Comparison of ENCODE assay signal across 8 cellular contexts in genomic region chr1:155325596-155325893, GRCh38. TPM values are rescaled to one million over a fixed set of nuclear protein-coding genes. Genes with fewer than 3 reads are reported as not detected.
DNase-seq lines count a peak whose midpoint lies in the region; ATAC-seq and TF ChIP-seq lines count a peak whose summit lies in the region.

No MANE protein-coding gene starts in this region.

- peak overlapping the region; percentile 44 to 86 (median 72) for H3K4me3 Mint-ChIP-seq in naive thymus-derived CD8-positive, alpha-beta T cell

- H2AFZ ChIP-seq in IMR-90 (replicated peaks; ENCODE audit: low read length, poor library complexity): peak overlapping the region; percentile 98

- POLR2A ChIA-PET in AG04449 (lab: Yijun Ruan, JAX): no interaction called here
- POLR2A ChIA-PET in IMR-90 (lab: Charles Lee; ENCODE audit: unreplicated experiment): no interaction called here
- POLR2A ChIA-PET in naive thymus-derived CD8-positive, alpha-beta T cell (lab: Charles Lee): interaction anchor here (0.6 to 5.4 kb wide), 2 partner anchors 75 to 231 kb away, joined by 3 to 37 read pairs; no protein-coding TSS in a partner anchor

- peak overlapping the region; percentile 84; the same call in 1 of the 2 replicates for H3K23ac ChIP-seq in IMR-90 (ENCODE audit: low read depth, low read length)

- H3K18ac ChIP-seq in IMR-90 (ENCODE audit: low read depth, low read length): no peak overlapping the region

- WGBS in IMR-90 (ENCODE audit: extremely low coverage in 2 of 2, insufficient read length in 1 of 2), 2 experiments: 40% methylated on average over 3 of the region's 6 CpGs; no CpG with 5 or more reads in 1 of the 2 experiments

- peak overlapping the region; percentile 95 for H3K4me2 ChIP-seq in IMR-90 (ENCODE audit: low read depth, low read length)

- no peaks in the 10 kb centered on the region for H3K9me3 Mint-ChIP-seq in naive thymus-derived CD8-positive, alpha-beta T cell

- peaks cover 25% of the 10 kb centered on the region for H3K36me3 ChIP-seq in IMR-90 (ENCODE audit: control insufficient read depth, insufficient read depth, low read length)

- TF ChIP-seq CTCF in AG04449 (IDR thresholded peaks at IDR 0.05; ENCODE audit: insufficient read depth, low read length, missing control alignments): no peak
- no peak for TF ChIP-seq CTCF in IMR-90 (conservative IDR thresholded peaks at IDR 0.05; ENCODE audit: low read depth, low read length)
- no peak for TF ChIP-seq CTCF in choroid plexus epithelial cell (conservative IDR thresholded peaks at IDR 0.05; ENCODE audit: low read depth, low read length)

- ATAC-seq in IMR-90 (ENCODE audit: low read depth): no peak
- no peak for ATAC-seq in naive thymus-derived CD8-positive, alpha-beta T cell
- no peak for ATAC-seq in HG02678 (IDR thresholded peaks at IDR 0.05; ENCODE audit: unreplicated experiment)
- no peak for ATAC-seq in HG03457 (IDR thresholded peaks at IDR 0.05; ENCODE audit: unreplicated experiment)

- H2BK120ac ChIP-seq in IMR-90 (ENCODE audit: low read depth, low read length): no peak overlapping the region

- no peak for TF ChIP-seq POLR2A in IMR-90 (IDR thresholded peaks at IDR 0.05; ENCODE audit: low read depth, low read length)

- peak overlapping the region; percentile 86 for H2AK9ac ChIP-seq in IMR-90 (replicated peaks; ENCODE audit: low read depth, low read length, poor library complexity)

- H3K14ac ChIP-seq in IMR-90 (replicated peaks; ENCODE audit: low read depth, low read length): 0 out of 2 replicates have a peak overlapping the region, but pooled peaks have one; percentile 12

- no peak overlapping the region for H3K56ac ChIP-seq in IMR-90 (ENCODE audit: extremely low read depth, insufficient read depth, low read length)

- in situ Hi-C loops in IMR-90 (cut with MboI; ENCODE audit: low sequenced_read_pairs): no loop called here

- DNase-seq in AG04449 (ENCODE audit: low read depth, low spot score) (no peak), IMR-90 (no peak), choroid plexus epithelial cell (ENCODE audit: low read depth) (no peak), cerebellar nuclear complex (lab: John Stamatoyannopoulos, UW) (no peak)
- peak in 1 of 10 donors; percentile 9 for DNase-seq in naive thymus-derived CD8-positive, alpha-beta T cell
- DNase-seq in activated CD4-positive, CD25-positive, alpha-beta regulatory T cell treated with anti-CD3 and anti-CD28 coated beads, Interleukin-2, amount 50 U/mL, for 72 hours: no peak

- dilution Hi-C loops in IMR-90 (cut with HindIII; ENCODE audit: low sequenced_read_pairs, unreplicated experiment): no loop called here

- H4K8ac ChIP-seq in IMR-90 (ENCODE audit: low read depth in 2 of 2, low read length in 2 of 2): peak overlapping the region; percentile 48 to 49; a peak in 3 of 4 replicates

- H2BK20ac ChIP-seq in IMR-90 (ENCODE audit: low read depth, low read length): no peak overlapping the region

- H3K4me3 ChIP-seq in AG04449 (ENCODE audit: low read depth, low read length) (peak overlapping the region; percentile 84), IMR-90 (ENCODE audit: insufficient read depth, low read depth, low read length) (peak overlapping the region; percentile 58), choroid plexus epithelial cell (ENCODE audit: low read depth, low read length) (peak overlapping the region; percentile 72)

- H4K91ac ChIP-seq in IMR-90 (ENCODE audit: insufficient read depth, low read depth, low read length): no peak overlapping the region

- peak overlapping the region; percentile 78 for H3K27ac ChIP-seq in IMR-90 (ENCODE audit: insufficient read depth, low read length)

- H3K9ac ChIP-seq in IMR-90 (ENCODE audit: low read depth, low read length): peak overlapping the region; percentile 75

- intact Hi-C loops in IMR-90 (cut with micrococcal nuclease): loop anchor here (10.0 kb wide), 1 partner anchor 121 kb away; the partner anchor contains the start of genes MTX1 and THBS3

- peak overlapping the region; percentile 58 for H2AK5ac ChIP-seq in IMR-90 (ENCODE audit: low read depth, low read length)

- H3K27me3 Mint-ChIP-seq in naive thymus-derived CD8-positive, alpha-beta T cell: no peaks in the 10 kb centered on the region

- H2BK15ac ChIP-seq in IMR-90 (ENCODE audit: low read depth, low read length): no peak overlapping the region

- H4K20me1 ChIP-seq in IMR-90 (ENCODE audit: insufficient read depth, low read length): peaks cover 25% of the 10 kb centered on the region

- H3K9me1 ChIP-seq in IMR-90 (ENCODE audit: insufficient read depth, low read length): peaks cover 16% of the 10 kb centered on the region; the same call in 1 of the 2 replicates

- H3K27ac Mint-ChIP-seq in naive thymus-derived CD8-positive, alpha-beta T cell: peak overlapping the region in 9 of 10 donors; percentile 17 to 95 (median 74)

- CTCF ChIA-PET in AG04449 (lab: Yijun Ruan, JAX) (interaction anchor here (0.6 to 13.1 kb wide), 5 partner anchors 9 to 117 kb away, joined by 3 to 253 read pairs (median 3); partner anchors contain the start of genes ENTREP3 and MTX1), IMR-90 (lab: Yijun Ruan, JAX) (interaction anchor here (1.0 kb wide), 1 partner anchor 75 kb away, joined by 5 read pairs; no protein-coding TSS in a partner anchor)

- no peak for TF ChIP-seq RAD21 in IMR-90 (IDR thresholded peaks at IDR 0.05; ENCODE audit: low read length)

- peaks cover 16 to 57% of the 10 kb centered on the region in 2 experiments for H3K79me1 ChIP-seq in IMR-90 (ENCODE audit: low read depth in 1 of 2, low read length in 2 of 2)

- H2BK5ac ChIP-seq in IMR-90 (ENCODE audit: low read depth, low read length, poor library complexity, severe bottlenecking): no peak overlapping the region

- H3K9me3 ChIP-seq in IMR-90 (ENCODE audit: control insufficient read depth, insufficient read depth, low read length): no peaks in the 10 kb centered on the region

- peaks cover 18% of the 10 kb centered on the region; the same call in 1 of the 2 replicates for H3K4me1 ChIP-seq in IMR-90 (ENCODE audit: control insufficient read depth, insufficient read depth, low read length)

- H3K4me1 Mint-ChIP-seq in naive thymus-derived CD8-positive, alpha-beta T cell: peaks cover 8 to 33% (median 25%) of the 10 kb centered on the region in 4 donors

- no peak overlapping the region for H4K5ac ChIP-seq in IMR-90 (ENCODE audit: low read depth, low read length)

- no peaks in the 10 kb centered on the region for H3K27me3 ChIP-seq in IMR-90 (ENCODE audit: control insufficient read depth, insufficient read depth, low read length)

- H3K36me3 Mint-ChIP-seq in naive thymus-derived CD8-positive, alpha-beta T cell: peaks cover 0 to 15% (median 0%) of the 10 kb centered on the region in 3 donors

- no peak overlapping the region; the same call in 1 of the 2 replicates for H3K4ac ChIP-seq in IMR-90 (ENCODE audit: low read depth, low read length)

- BruUV-seq in IMR-90 (replicated peaks; lab: Mats Ljungman, UMichigan): no TSS peak

TF ChIP-seq in IMR-90, 13 proteins besides CTCF, POLR2A, EP300 and RAD21:
- no peak for TF ChIP-seq CEBPB (IDR thresholded peaks at IDR 0.05; ENCODE audit: low read depth, low read length)
- no peak for TF ChIP-seq ELK1 (IDR thresholded peaks at IDR 0.05; ENCODE audit: borderline replicate concordance, low read depth, low read length)

RNA-seq across cellular contexts. Expression of gene RUSC1, which starts 4.9 kb away (rescaled TPM):
- 4.1 and 4.2 TPM in 2 replicates for total RNA-seq in IMR-90 (2012; rRNA removed)
- 31.4 and 32.7 TPM in 2 replicates for polyA plus RNA-seq in IMR-90 (2012; rRNA removed)
- 20.7 and 29.2 TPM in 2 replicates for polyA plus RNA-seq in IMR-90 (2012; cell fraction: cytosol; rRNA removed)
- polyA plus RNA-seq in IMR-90 (2012; cell fraction: nucleus; rRNA removed; ENCODE audit: low replicate concordance): 92.9 and 175 TPM in 2 replicates
- 10 to 100 TPM; 16.1 to 16.3 TPM for total RNA-seq in naive thymus-derived CD8-positive, alpha-beta T cell
- polyA plus RNA-seq in naive thymus-derived CD8-positive, alpha-beta T cell: 1 to 10 TPM; 4.4 to 7.9 (median 7.5) TPM

RNA-seq across cellular contexts. Expression of gene FDPS, which starts 16.9 kb away (rescaled TPM):
- 176 and 191 TPM in 2 replicates for total RNA-seq in IMR-90 (2012; rRNA removed)
- polyA plus RNA-seq in IMR-90 (2012; rRNA removed): 183 and 186 TPM in 2 replicates
- polyA plus RNA-seq in IMR-90 (2012; cell fraction: cytosol; rRNA removed): 89.2 and 302 TPM in 2 replicates
- polyA plus RNA-seq in IMR-90 (2012; cell fraction: nucleus; rRNA removed; ENCODE audit: low replicate concordance): 127 and 231 TPM in 2 replicates
- total RNA-seq in naive thymus-derived CD8-positive, alpha-beta T cell: 10 to 100 TPM; 78.9 to 87.1 TPM
- polyA plus RNA-seq in naive thymus-derived CD8-positive, alpha-beta T cell: 100 to 1,000 TPM in 2 of 3 donors, 10 to 100 TPM in 1; 97.2 to 120 (median 105) TPM

RNA-seq across cellular contexts. Expression of gene PKLR, which starts 24.3 kb away (rescaled TPM):
- not detected in 2 replicates for total RNA-seq in IMR-90 (2012; rRNA removed)
- 0.03 TPM in 1 of 2 replicates, not detected in the other for polyA plus RNA-seq in IMR-90 (2012; rRNA removed)
- polyA plus RNA-seq in IMR-90 (2012; cell fraction: cytosol; rRNA removed): not detected in 2 replicates
- polyA plus RNA-seq in IMR-90 (2012; cell fraction: nucleus; rRNA removed; ENCODE audit: low replicate concordance): 0.03 and 0.05 TPM in 2 replicates
- not detected for total RNA-seq in naive thymus-derived CD8-positive, alpha-beta T cell
- not detected for polyA plus RNA-seq in naive thymus-derived CD8-positive, alpha-beta T cell

RNA-seq across cellular contexts. Expression of gene HCN3, which starts 48.3 kb away (rescaled TPM):
- 0.36 and 0.83 TPM in 2 replicates for total RNA-seq in IMR-90 (2012; rRNA removed)
- polyA plus RNA-seq in IMR-90 (2012; rRNA removed): 2.7 and 2.9 TPM in 2 replicates
- 0.88 and 1.4 TPM in 2 replicates for polyA plus RNA-seq in IMR-90 (2012; cell fraction: cytosol; rRNA removed)
- polyA plus RNA-seq in IMR-90 (2012; cell fraction: nucleus; rRNA removed; ENCODE audit: low replicate concordance): 20.7 and 30.0 TPM in 2 replicates
- 1 to 10 TPM; 3.9 to 4.1 TPM for total RNA-seq in naive thymus-derived CD8-positive, alpha-beta T cell
- polyA plus RNA-seq in naive thymus-derived CD8-positive, alpha-beta T cell: under 1 TPM in 2 of 3 donors, not detected in 1; 0.20 to 0.51 TPM

RNA-seq across cellular contexts. Expression of gene CLK2, which starts 52.2 kb away (rescaled TPM):
- total RNA-seq in IMR-90 (2012; rRNA removed): 19.2 and 19.7 TPM in 2 replicates
- 53.0 and 61.2 TPM in 2 replicates for polyA plus RNA-seq in IMR-90 (2012; rRNA removed)
- polyA plus RNA-seq in IMR-90 (2012; cell fraction: cytosol; rRNA removed): 18.2 and 18.6 TPM in 2 replicates
- polyA plus RNA-seq in IMR-90 (2012; cell fraction: nucleus; rRNA removed; ENCODE audit: low replicate concordance): 460 and 576 TPM in 2 replicates
- 100 to 1,000 TPM; 115 to 134 TPM for total RNA-seq in naive thymus-derived CD8-positive, alpha-beta T cell
- 10 to 100 TPM; 11.3 to 22.6 (median 12.9) TPM for polyA plus RNA-seq in naive thymus-derived CD8-positive, alpha-beta T cell
